21 cellular contexts compared by ENCODE assay signal in genomic region chr7:117997862-117998825, GRCh38.
DNase-seq lines count a peak whose midpoint lies in the region; ATAC-seq and TF ChIP-seq lines count a peak whose summit lies in the region.
"Had no signal": no experiment of that assay in that cellular context is flagged by ENCODE, and none has a peak within 500 bp of the region (broad histone marks: within the 10 kb centered on the region; RNA-seq: fewer than 3 reads in every experiment).

No MANE protein-coding gene starts in this region.

- DNase-seq in GM23338 (ENCODE audit: low spot score) (no peak), PC-9 (peak in 1 of 2 experiments; percentile 40), chondrocyte (ENCODE audit: low spot score) (no peak), non-pigmented ciliary epithelial cell (ENCODE audit: low read depth) (peak; percentile 59), natural killer cell (no peak), activated gamma-delta T cell treated with Interleukin-2 at 50 U/mL for 16 hours (no peak)
- DNase-seq in effector CD4-positive, alpha-beta T cell, result no peak
- DNase-seq in natural killer cell treated with Interleukin-12 subunit alpha and Interleukin-12 subunit beta and Interleukin-15 and Interleukin-18, amount 100 ng/mL, for 72 hours (ENCODE audit: low spot score), result no peak
- DNase-seq: activated CD4-positive, alpha-beta T cell treated with anti-CD3 and anti-CD28 coated beads, Interleukin-2, amount 50 U/mL, for 1 hour; activated naive CD4-positive, alpha-beta T cell; AML-193; body of pancreas; COR-L47; HFFc6; NCI-H1436 treated with DMSO at 0.1 percent for 48 hours; NCI-H774; ovary; stimulated activated CD4-positive, alpha-beta T cell treated with anti-CD3 and anti-CD28 coated beads, Interleukin-2, amount 100 ng/mL, for 48 hours; SW 1271; uterus had no signal

- TF ChIP-seq CTCF in GM23338 (conservative IDR thresholded peaks at IDR 0.05; ENCODE audit: low read depth in 2 of 2) (no peak), PC-9 (conservative IDR thresholded peaks at IDR 0.05) (no peak), chondrocyte (IDR thresholded peaks at IDR 0.05) (no peak), natural killer cell (IDR thresholded peaks at IDR 0.05) (no peak)

- POLR2A ChIA-PET in PC-9 (lab: Charles Lee; ENCODE audit: unreplicated experiment), result no interaction called here

- no peak overlapping the region for H3K4me3 Mint-ChIP-seq in GM23338
- no peak overlapping the region for H3K4me3 Mint-ChIP-seq in chondrocyte (ENCODE audit: unreplicated experiment)
- H3K4me3 Mint-ChIP-seq in natural killer cell, result no peak overlapping the region
- H3K4me3 Mint-ChIP-seq in natural killer cell treated with Interleukin-12 subunit alpha and Interleukin-12 subunit beta and Interleukin-15 and Interleukin-18, amount 100 ng/mL, for 72 hours, result no peak overlapping the region
- H3K4me3 Mint-ChIP-seq: HFFc6 had no signal

- peaks cover 4% of the 10 kb centered on the region for H3K27me3 Mint-ChIP-seq in GM23338 (ENCODE audit: insufficient read depth, low read depth, poor library complexity)
- H3K27me3 Mint-ChIP-seq in chondrocyte (ENCODE audit: low read depth), result no peaks in the 10 kb centered on the region
- no peaks in the 10 kb centered on the region for H3K27me3 Mint-ChIP-seq in natural killer cell (ENCODE audit: low read depth in 2 of 2)
- H3K27me3 Mint-ChIP-seq in natural killer cell treated with Interleukin-12 subunit alpha and Interleukin-12 subunit beta and Interleukin-15 and Interleukin-18, amount 100 ng/mL, for 72 hours, result no peaks in the 10 kb centered on the region

- peaks cover 11% of the 10 kb centered on the region; the same call in 1 of the 2 replicates for H3K9me2 ChIP-seq in GM23338 (ENCODE audit: insufficient read depth)
- H3K9me2 ChIP-seq in PC-9 (ENCODE audit: insufficient read depth), result no peaks in the 10 kb centered on the region

- H3K4me1 ChIP-seq in GM23338 (ENCODE audit: insufficient read depth) (no peaks in the 10 kb centered on the region), PC-9 (replicated peaks; ENCODE audit: insufficient read depth) (peaks cover 8% of the 10 kb centered on the region; the same call in 1 of the 2 replicates)

- H3K36me3 ChIP-seq in GM23338 (ENCODE audit: insufficient read depth) (no peaks in the 10 kb centered on the region), PC-9 (ENCODE audit: low read depth) (no peaks in the 10 kb centered on the region)
- H3K36me3 ChIP-seq: ovary, uterus had no signal

- H3K27ac Mint-ChIP-seq in GM23338 (peak overlapping the region; percentile 72), chondrocyte (ENCODE audit: unreplicated experiment) (peak overlapping the region; percentile 58), natural killer cell (no peak overlapping the region)
- no peak overlapping the region for H3K27ac Mint-ChIP-seq in natural killer cell treated with Interleukin-12 subunit alpha and Interleukin-12 subunit beta and Interleukin-15 and Interleukin-18, amount 100 ng/mL, for 72 hours
- H3K27ac Mint-ChIP-seq: HFFc6 had no signal

- no peak overlapping the region for H3K27ac ChIP-seq in GM23338 (ENCODE audit: low read depth)
- H3K27ac ChIP-seq in PC-9, result no peak overlapping the region
- H3K27ac ChIP-seq: body of pancreas, ovary, uterus had no signal

- H3K9me3 ChIP-seq in PC-9 (ENCODE audit: insufficient read depth, low read depth), result no peaks in the 10 kb centered on the region
- H3K9me3 ChIP-seq: body of pancreas, ovary, uterus had no signal

- H3F3A ChIP-seq in GM23338 (replicated peaks; ENCODE audit: low read depth) (no peaks in the 10 kb centered on the region), PC-9 (ENCODE audit: insufficient read depth, low read depth) (no peaks in the 10 kb centered on the region)

- H3K4me2 ChIP-seq in GM23338 (no peak overlapping the region), PC-9 (0 out of 2 replicates have a peak overlapping the region, but pooled peaks have one; percentile 4)

- H3K4me3 ChIP-seq in GM23338, result no peak overlapping the region
- no peak overlapping the region for H3K4me3 ChIP-seq in PC-9
- H3K4me3 ChIP-seq: body of pancreas, ovary, uterus had no signal

- H3K4me1 Mint-ChIP-seq in GM23338 (peaks cover 20% of the 10 kb centered on the region), chondrocyte (ENCODE audit: low read depth) (peaks cover 39% of the 10 kb centered on the region), natural killer cell (no peaks in the 10 kb centered on the region)
- H3K4me1 Mint-ChIP-seq in natural killer cell treated with Interleukin-12 subunit alpha and Interleukin-12 subunit beta and Interleukin-15 and Interleukin-18, amount 100 ng/mL, for 72 hours (ENCODE audit: low read depth in 2 of 2), result no peaks in the 10 kb centered on the region

- no peak for ATAC-seq in GM23338
- no peak for ATAC-seq in natural killer cell
- no peak for ATAC-seq in natural killer cell treated with Interleukin-12 subunit alpha and Interleukin-12 subunit beta and Interleukin-15 and Interleukin-18, amount 100 ng/mL, for 72 hours
- ATAC-seq: body of pancreas, esophagus mucosa had no signal

- CTCF ChIA-PET in PC-9 (lab: Charles Lee), result no interaction called here

- intact Hi-C loops in PC-9 (cut with micrococcal nuclease; ENCODE audit: unreplicated experiment), result loop anchor here (5.0 to 10.0 kb wide), 2 partner anchors 97 to 184 kb away; partner anchors contain the start of gene LSM8
- intact Hi-C loops in natural killer cell (cut with micrococcal nuclease), result no loop called here

- no peak overlapping the region for H2AFZ ChIP-seq in GM23338
- H2AFZ ChIP-seq in PC-9, result no peak overlapping the region

- H4K20me1 ChIP-seq in GM23338 (replicated peaks; ENCODE audit: insufficient read depth) (no peaks in the 10 kb centered on the region), PC-9 (ENCODE audit: insufficient read depth) (no peaks in the 10 kb centered on the region)

- peaks cover 3% of the 10 kb centered on the region; the same call in 1 of the 3 replicates for H3K9me3 Mint-ChIP-seq in GM23338
- H3K9me3 Mint-ChIP-seq in chondrocyte (ENCODE audit: low read depth), result no peaks in the 10 kb centered on the region
- peaks cover 5 to 7% of the 10 kb centered on the region in 2 donors for H3K9me3 Mint-ChIP-seq in natural killer cell
- H3K9me3 Mint-ChIP-seq in natural killer cell treated with Interleukin-12 subunit alpha and Interleukin-12 subunit beta and Interleukin-15 and Interleukin-18, amount 100 ng/mL, for 72 hours, result peaks cover 8% of the 10 kb centered on the region

- no peaks in the 10 kb centered on the region for H3K79me2 ChIP-seq in GM23338 (replicated peaks; ENCODE audit: insufficient read depth)
- no peaks in the 10 kb centered on the region for H3K79me2 ChIP-seq in PC-9 (ENCODE audit: low read depth)

- no peaks in the 10 kb centered on the region for H3K36me3 Mint-ChIP-seq in GM23338 (ENCODE audit: low read depth)
- no peaks in the 10 kb centered on the region for H3K36me3 Mint-ChIP-seq in chondrocyte (ENCODE audit: low read depth)
- H3K36me3 Mint-ChIP-seq in natural killer cell, result no peaks in the 10 kb centered on the region
- no peaks in the 10 kb centered on the region for H3K36me3 Mint-ChIP-seq in natural killer cell treated with Interleukin-12 subunit alpha and Interleukin-12 subunit beta and Interleukin-15 and Interleukin-18, amount 100 ng/mL, for 72 hours

- no TSS peak for BruUV-seq in PC-9 (replicated peaks; lab: Mats Ljungman, UMichigan)

- H3K27me3 ChIP-seq in GM23338 (ENCODE audit: insufficient read depth) (no peaks in the 10 kb centered on the region), PC-9 (ENCODE audit: insufficient read depth, low read depth) (no peaks in the 10 kb centered on the region)
- H3K27me3 ChIP-seq: body of pancreas, ovary, uterus had no signal

TF ChIP-seq in GM23338, 12 proteins besides CTCF, POLR2A, EP300 and RAD21 (continues in another document):
- TF ChIP-seq JUNB (IDR thresholded peaks at IDR 0.05; ENCODE audit: unreplicated experiment) (no peak), ZNF331 (CRISPR knock-in tag; IDR thresholded peaks at IDR 0.05; ENCODE audit: low read depth) (no peak), REST (IDR thresholded peaks at IDR 0.05; ENCODE audit: unreplicated experiment) (no peak), EZH2 (IDR thresholded peaks at IDR 0.05; ENCODE audit: low read depth, unreplicated experiment) (no peak), STAT1 (IDR thresholded peaks at IDR 0.05; ENCODE audit: unreplicated experiment) (no peak), CREB1 (CRISPR knock-in tag; IDR thresholded peaks at IDR 0.05; ENCODE audit: low read depth) (no peak)

Comparison
In these comparisons a context has a peak if more than half of its experiments do, and no peak if none do; other contexts are left out.
1. H3K27ac Mint-ChIP-seq: peak in GM23338 (single experiment) and chondrocyte (single experiment); none in natural killer cell (0 of 2) and natural killer cell treated with Interleukin-12 subunit alpha and Interleukin-12 subunit beta and Interleukin-15 and Interleukin-18, amount 100 ng/mL, for 72 hours (0 of 2).